Comparison of ENCODE assay signal across 8 cellular contexts in the genomic region with DNA sequence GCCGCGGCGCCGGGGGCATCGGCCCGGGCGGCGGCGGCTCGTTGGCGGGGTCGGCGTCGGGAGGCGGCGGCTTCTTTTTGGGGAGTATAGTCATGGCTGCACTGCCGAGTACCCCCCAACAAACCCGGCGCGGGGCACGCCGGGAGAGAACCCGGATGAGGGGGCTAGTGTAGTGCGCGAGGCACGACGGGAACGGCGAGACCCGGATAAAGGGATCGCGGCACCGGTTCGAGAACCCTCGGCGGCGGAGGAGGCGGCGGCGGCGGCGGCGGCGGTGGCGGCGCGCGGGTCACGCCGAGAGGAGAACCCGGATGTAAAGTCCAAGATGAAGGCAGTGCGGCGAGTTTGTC. TPM values are rescaled to one million over a fixed set of nuclear protein-coding genes. Genes with fewer than 3 reads are reported as not detected.
DNase-seq lines count a peak whose midpoint lies in the region; ATAC-seq and TF ChIP-seq lines count a peak whose summit lies in the region.

Gene OTUD5, minus strand, starts transcription at position 131 of the 350 bp plus-strand sequence. Its CDS starts 37 bp downstream, at position 94.

- H3K27me3 ChIP-seq in BJ (ENCODE audit: control insufficient read depth, insufficient read depth, low read length) (no peaks in the 10 kb centered on the region), right atrium auricular region (no peaks in the 10 kb centered on the region), rectal smooth muscle tissue (ENCODE audit: control insufficient read depth, insufficient read depth, low read length) (no peaks in the 10 kb centered on the region)

- H3K36me3 Mint-ChIP-seq in activated naive CD8-positive, alpha-beta T cell: no peaks in the 10 kb centered on the region

- CTCF ChIA-PET in BJ (lab: Yijun Ruan, JAX): interaction anchor here (1.2 kb wide), 1 partner anchor 14 kb away, joined by 4 read pairs; the partner anchor contains the start of gene KCND1
- CTCF ChIA-PET in RWPE1 (lab: Yijun Ruan, JAX): no interaction called here

- ATAC-seq in GM19324 (IDR thresholded peaks at IDR 0.05; ENCODE audit: low FRiP score, unreplicated experiment): peak; percentile 34
- peak; percentile 33 for ATAC-seq in HG03460 (IDR thresholded peaks at IDR 0.05; ENCODE audit: unreplicated experiment)

- H3K4me3 ChIP-seq in BJ (ENCODE audit: low read depth, low read length): peak within 1 kb of the TSS; percentile 73
- H3K4me3 ChIP-seq in right atrium auricular region: peak within 1 kb of the TSS; percentile 62 to 65
- peak within 1 kb of the TSS; percentile 79 for H3K4me3 ChIP-seq in rectal smooth muscle tissue (ENCODE audit: low read length)

- peak within 1 kb of the TSS; percentile 100 for H3K27ac Mint-ChIP-seq in activated naive CD8-positive, alpha-beta T cell

- DNase-seq in BJ (ENCODE audit: low read depth) (no peak), RWPE1 (ENCODE audit: low spot score) (peak; percentile 34), right atrium auricular region (ENCODE audit: low spot score) (no peak), KG1 (lab: John Stamatoyannopoulos, UW) (no peak)

- no peaks in the 10 kb centered on the region for H3K9me3 Mint-ChIP-seq in activated naive CD8-positive, alpha-beta T cell (ENCODE audit: low read depth)

- H3K27me3 Mint-ChIP-seq in activated naive CD8-positive, alpha-beta T cell: no peaks in the 10 kb centered on the region

- POLR2A ChIA-PET in BJ (lab: Charles Lee): interaction anchor here (1.4 kb wide), 1 partner anchor 84 kb away, joined by 6 read pairs; no protein-coding TSS in a partner anchor
- POLR2A ChIA-PET in RWPE1 (lab: Yijun Ruan, JAX; ENCODE audit: low non-redundant PET): interaction anchor here (0.5 kb wide), 1 partner anchor 278 kb away, joined by 3 read pairs; no protein-coding TSS in a partner anchor

- H3K36me3 ChIP-seq in BJ (ENCODE audit: control insufficient read depth, insufficient read depth, low read length) (peaks cover 7% of the 10 kb centered on the region), right atrium auricular region (peaks cover 14% of the 10 kb centered on the region), rectal smooth muscle tissue (ENCODE audit: control insufficient read depth, insufficient read depth, low read length) (no peaks in the 10 kb centered on the region)

- H3K9me3 ChIP-seq in right atrium auricular region: no peaks in the 10 kb centered on the region

- peaks cover 49% of the 10 kb centered on the region for H3K4me1 Mint-ChIP-seq in activated naive CD8-positive, alpha-beta T cell (ENCODE audit: low read depth)

- peak within 1 kb of the TSS; percentile 98 for H3K4me3 Mint-ChIP-seq in activated naive CD8-positive, alpha-beta T cell

- H3K4me1 ChIP-seq in right atrium auricular region (peaks cover 0 to 31% of the 10 kb centered on the region in 2 donors), rectal smooth muscle tissue (ENCODE audit: control insufficient read depth, insufficient read depth, low read length) (peaks cover 8% of the 10 kb centered on the region)

- H3K9ac ChIP-seq in rectal smooth muscle tissue (ENCODE audit: low read length): peak within 1 kb of the TSS; percentile 25

- H3K27ac ChIP-seq in RWPE1: peak within 1 kb of the TSS; percentile 93
- H3K27ac ChIP-seq in right atrium auricular region: peak within 1 kb of the TSS; percentile 90 to 98
- peak within 1 kb of the TSS; percentile 95 for H3K27ac ChIP-seq in rectal smooth muscle tissue (ENCODE audit: low read depth, low read length)

- no peak for TF ChIP-seq CTCF in BJ (IDR thresholded peaks at IDR 0.05; ENCODE audit: insufficient read depth, low read depth, low read length)
- no peak for TF ChIP-seq CTCF in RWPE1 (conservative IDR thresholded peaks at IDR 0.05; ENCODE audit: low read depth)
- TF ChIP-seq CTCF in right atrium auricular region (IDR thresholded peaks at IDR 0.05): no peak

RNA-seq across cellular contexts. Expression of gene OTUD5, which starts in this region (rescaled TPM):
- 48.9 and 53.6 TPM in 2 replicates for polyA plus RNA-seq in BJ (2011; rRNA removed)
- 32.2 and 40.1 TPM in 2 replicates for polyA minus RNA-seq in BJ (2011; rRNA and poly(A)+ RNA removed)
- total RNA-seq in right atrium auricular region: 10 to 100 TPM; 15.4 to 23.9 TPM
